ENCODE assay signal across 1 cellular context in genomic region chr7:40969641-40970040, GRCh38.
TF ChIP-seq lines count a peak whose summit lies in the region.

No MANE protein-coding gene starts in this region.

TF ChIP-seq in SK-N-SH treated with all-trans-retinoic acid at 6 μM for 48 hours, 23 proteins besides CTCF, POLR2A, EP300 and RAD21 (continued from another document):
- TF ChIP-seq, protein P1, sequence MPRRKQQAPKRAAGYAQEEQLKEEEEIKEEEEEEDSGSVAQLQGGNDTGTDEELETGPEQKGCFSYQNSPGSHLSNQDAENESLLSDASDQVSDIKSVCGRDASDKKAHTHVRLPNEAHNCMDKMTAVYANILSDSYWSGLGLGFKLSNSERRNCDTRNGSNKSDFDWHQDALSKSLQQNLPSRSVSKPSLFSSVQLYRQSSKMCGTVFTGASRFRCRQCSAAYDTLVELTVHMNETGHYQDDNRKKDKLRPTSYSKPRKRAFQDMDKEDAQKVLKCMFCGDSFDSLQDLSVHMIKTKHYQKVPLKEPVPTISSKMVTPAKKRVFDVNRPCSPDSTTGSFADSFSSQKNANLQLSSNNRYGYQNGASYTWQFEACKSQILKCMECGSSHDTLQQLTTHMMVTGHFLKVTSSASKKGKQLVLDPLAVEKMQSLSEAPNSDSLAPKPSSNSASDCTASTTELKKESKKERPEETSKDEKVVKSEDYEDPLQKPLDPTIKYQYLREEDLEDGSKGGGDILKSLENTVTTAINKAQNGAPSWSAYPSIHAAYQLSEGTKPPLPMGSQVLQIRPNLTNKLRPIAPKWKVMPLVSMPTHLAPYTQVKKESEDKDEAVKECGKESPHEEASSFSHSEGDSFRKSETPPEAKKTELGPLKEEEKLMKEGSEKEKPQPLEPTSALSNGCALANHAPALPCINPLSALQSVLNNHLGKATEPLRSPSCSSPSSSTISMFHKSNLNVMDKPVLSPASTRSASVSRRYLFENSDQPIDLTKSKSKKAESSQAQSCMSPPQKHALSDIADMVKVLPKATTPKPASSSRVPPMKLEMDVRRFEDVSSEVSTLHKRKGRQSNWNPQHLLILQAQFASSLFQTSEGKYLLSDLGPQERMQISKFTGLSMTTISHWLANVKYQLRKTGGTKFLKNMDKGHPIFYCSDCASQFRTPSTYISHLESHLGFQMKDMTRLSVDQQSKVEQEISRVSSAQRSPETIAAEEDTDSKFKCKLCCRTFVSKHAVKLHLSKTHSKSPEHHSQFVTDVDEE (CRISPR knock-in tag; IDR thresholded peaks at IDR 0.05) = peak; percentile 82
- TF ChIP-seq ISL1 (CRISPR knock-in tag; IDR thresholded peaks at IDR 0.05) (peak; percentile 88), ZNF70 (CRISPR knock-in tag; IDR thresholded peaks at IDR 0.05) (no peak), ARNTL (CRISPR knock-in tag; IDR thresholded peaks at IDR 0.05; ENCODE audit: borderline replicate concordance, low read depth) (no peak), ZNF565 (CRISPR knock-in tag; conservative IDR thresholded peaks at IDR 0.05; ENCODE audit: low read depth) (no peak), POU6F1 (CRISPR knock-in tag; IDR thresholded peaks at IDR 0.05; ENCODE audit: borderline replicate concordance, low read depth) (no peak), TCF4 (CRISPR knock-in tag; IDR thresholded peaks at IDR 0.05; ENCODE audit: borderline replicate concordance) (peak; percentile 85; the same call in 1 of the 2 replicates), PATZ1 (CRISPR knock-in tag; IDR thresholded peaks at IDR 0.05; ENCODE audit: borderline replicate concordance) (no peak), ZNF8 (CRISPR knock-in tag; IDR thresholded peaks at IDR 0.05) (no peak), TOX (CRISPR knock-in tag; IDR thresholded peaks at IDR 0.05; ENCODE audit: borderline replicate concordance) (no peak), OSR1 (CRISPR knock-in tag; IDR thresholded peaks at IDR 0.05) (no peak), ESRRG (CRISPR knock-in tag; IDR thresholded peaks at IDR 0.05) (no peak; the same call in 1 of the 2 replicates)
